ENCODE assay signal across 23 cellular contexts in genomic region chr6:163288915-163289314, GRCh38.
"Had no signal": no experiment of that assay in that cellular context is flagged by ENCODE, and none has a peak within 500 bp of the region (broad histone marks: within the 10 kb centered on the region; RNA-seq: fewer than 3 reads in every experiment).

No MANE protein-coding gene starts in this region.

- ATAC-seq: activated CD4-positive, alpha-beta T cell treated with anti-CD3 and anti-CD28 coated beads for 36 hours; activated CD8-positive, alpha-beta T cell treated with anti-CD3 and anti-CD28 coated beads for 36 hours had no signal

- H3K36me3 Mint-ChIP-seq: activated naive CD4-positive, alpha-beta T cell treated with anti-CD3 and anti-CD28 coated beads, Interleukin-2, amount 50 U/mL, for 24 hours had no signal

- H3K9me3 ChIP-seq: breast epithelium, MG63, SJCRH30, SK-N-SH had no signal

- H3K4me1 ChIP-seq: breast epithelium had no signal

- H3K27me3 ChIP-seq: breast epithelium, MG63, SJCRH30 had no signal

- H3K9me3 Mint-ChIP-seq: activated CD8-positive, alpha-beta T cell treated with anti-CD3 and anti-CD28 coated beads for 36 hours; activated naive CD4-positive, alpha-beta T cell treated with anti-CD3 and anti-CD28 coated beads, Interleukin-2, amount 50 U/mL, for 24 hours had no signal

- H3K27me3 Mint-ChIP-seq: activated CD4-positive, alpha-beta T cell treated with anti-CD3 and anti-CD28 coated beads for 36 hours; activated CD8-positive, alpha-beta T cell treated with anti-CD3 and anti-CD28 coated beads for 36 hours had no signal

- H3K36me3 ChIP-seq: breast epithelium, MG63, SJCRH30, WERI-Rb-1 had no signal

- H3K4me3 Mint-ChIP-seq: activated CD4-positive, alpha-beta T cell treated with anti-CD3 and anti-CD28 coated beads for 36 hours; activated CD8-positive, alpha-beta T cell treated with anti-CD3 and anti-CD28 coated beads for 36 hours; activated naive CD4-positive, alpha-beta T cell treated with anti-CD3 and anti-CD28 coated beads, Interleukin-2, amount 50 U/mL, for 24 hours had no signal

- H3K27ac ChIP-seq: breast epithelium, KMS-11, SJCRH30, WERI-Rb-1 had no signal

- H3K27ac Mint-ChIP-seq: activated CD4-positive, alpha-beta T cell treated with anti-CD3 and anti-CD28 coated beads for 36 hours; activated CD8-positive, alpha-beta T cell treated with anti-CD3 and anti-CD28 coated beads for 36 hours; activated naive CD4-positive, alpha-beta T cell treated with anti-CD3 and anti-CD28 coated beads, Interleukin-2, amount 50 U/mL, for 24 hours had no signal

- DNase-seq: activated CD4-positive, alpha-beta T cell treated with anti-CD3 and anti-CD28 coated beads for 36 hours; activated CD8-positive, alpha-beta memory T cell treated with anti-CD3 and anti-CD28 coated beads, Interleukin-2, amount 50 U/mL, for 48 hours; activated CD8-positive, alpha-beta T cell treated with anti-CD3 and anti-CD28 coated beads for 36 hours; activated T-cell treated with anti-CD3 and anti-CD28 coated beads, Interleukin-2, amount 50 U/mL, for 1 hour; aorta; MG63; MV-4-11; NCI-H1092 treated with DMSO at 0.1 percent for 48 hours; NCI-H1417 treated with DMSO at 0.1 percent for 48 hours; NCI-H1694; NCI-H2029; NCI-H2107; NCI-H2171 treated with DMSO at 0.1 percent for 48 hours; NCI-H226; NCI-H526; NCI-H774; SJCRH30; SK-N-SH; T-helper 1 cell; WERI-Rb-1 had no signal

- H3K4me3 ChIP-seq: breast epithelium, MG63, SJCRH30 had no signal

- H3K4me1 Mint-ChIP-seq: activated CD4-positive, alpha-beta T cell treated with anti-CD3 and anti-CD28 coated beads for 36 hours; activated naive CD4-positive, alpha-beta T cell treated with anti-CD3 and anti-CD28 coated beads, Interleukin-2, amount 50 U/mL, for 24 hours had no signal
